Comparison of ENCODE assay signal across 1 cellular context in genomic region chr16:85567101-85567866, GRCh38.
A peak's percentile ranks its signal among the peaks of the same experiment; 100 is the strongest.
TF ChIP-seq lines count a peak whose summit lies in the region.

No MANE protein-coding gene starts in this region.

TF ChIP-seq in K562, 482 proteins besides CTCF, POLR2A, EP300 and RAD21 (continued from another document and continues in another):
- TF ChIP-seq, protein P1, sequence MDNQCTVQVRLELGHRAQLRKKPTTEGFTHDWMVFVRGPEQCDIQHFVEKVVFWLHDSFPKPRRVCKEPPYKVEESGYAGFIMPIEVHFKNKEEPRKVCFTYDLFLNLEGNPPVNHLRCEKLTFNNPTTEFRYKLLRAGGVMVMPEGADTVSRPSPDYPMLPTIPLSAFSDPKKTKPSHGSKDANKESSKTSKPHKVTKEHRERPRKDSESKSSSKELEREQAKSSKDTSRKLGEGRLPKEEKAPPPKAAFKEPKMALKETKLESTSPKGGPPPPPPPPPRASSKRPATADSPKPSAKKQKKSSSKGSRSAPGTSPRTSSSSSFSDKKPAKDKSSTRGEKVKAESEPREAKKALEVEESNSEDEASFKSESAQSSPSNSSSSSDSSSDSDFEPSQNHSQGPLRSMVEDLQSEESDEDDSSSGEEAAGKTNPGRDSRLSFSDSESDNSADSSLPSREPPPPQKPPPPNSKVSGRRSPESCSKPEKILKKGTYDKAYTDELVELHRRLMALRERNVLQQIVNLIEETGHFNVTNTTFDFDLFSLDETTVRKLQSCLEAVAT (IDR thresholded peaks at IDR 0.05), result peak in 1 of 2 experiments; percentile 96; a peak in 2 of 4 replicates
- TF ChIP-seq STAG1 (CRISPR knock-in tag; IDR thresholded peaks at IDR 0.05; ENCODE audit: borderline replicate concordance) (no peak), BRF1 (IDR thresholded peaks at IDR 0.05; ENCODE audit: borderline replicate concordance, extremely low read depth, insufficient read length) (no peak), NFIC (IDR thresholded peaks at IDR 0.05) (no peak), ZFP36 (IDR thresholded peaks at IDR 0.05; ENCODE audit: low read depth, low read length, partially characterized antibody) (peak; percentile 56), ZNF609 (CRISPR knock-in tag; IDR thresholded peaks at IDR 0.05; ENCODE audit: borderline replicate concordance) (no peak), AFF4 (CRISPR knock-in tag; IDR thresholded peaks at IDR 0.05) (no peak), ARID2 (IDR thresholded peaks at IDR 0.05) (no peak; the same call in 1 of the 2 replicates), KDM4B (IDR thresholded peaks at IDR 0.05; ENCODE audit: borderline replicate concordance in 2 of 2, low read depth in 1 of 2) (no peak; a peak in 1 of 4 replicates), HNRNPLL (IDR thresholded peaks at IDR 0.05; ENCODE audit: low read depth, low read length, poor library complexity, severe bottlenecking) (no peak), SRSF3 (IDR thresholded peaks at IDR 0.05; ENCODE audit: insufficient read depth, low read length) (no peak), MAFK (IDR thresholded peaks at IDR 0.05; ENCODE audit: low read length) (no peak), ZNF224 (CRISPR knock-in tag; IDR thresholded peaks at IDR 0.05) (no peak), ZNF347 (CRISPR knock-in tag; IDR thresholded peaks at IDR 0.05; ENCODE audit: low read depth) (no peak), CTCFL (IDR thresholded peaks at IDR 0.05; ENCODE audit: borderline replicate concordance, insufficient read depth, low read depth, low read length, poor library complexity, severe bottlenecking) (peak; percentile 96), MXI1 (IDR thresholded peaks at IDR 0.05; ENCODE audit: low read depth, low read length) (peak; percentile 34; the same call in 1 of the 2 replicates), LCOR (CRISPR knock-in tag; IDR thresholded peaks at IDR 0.05) (no peak)
- TF ChIP-seq, protein P2, sequence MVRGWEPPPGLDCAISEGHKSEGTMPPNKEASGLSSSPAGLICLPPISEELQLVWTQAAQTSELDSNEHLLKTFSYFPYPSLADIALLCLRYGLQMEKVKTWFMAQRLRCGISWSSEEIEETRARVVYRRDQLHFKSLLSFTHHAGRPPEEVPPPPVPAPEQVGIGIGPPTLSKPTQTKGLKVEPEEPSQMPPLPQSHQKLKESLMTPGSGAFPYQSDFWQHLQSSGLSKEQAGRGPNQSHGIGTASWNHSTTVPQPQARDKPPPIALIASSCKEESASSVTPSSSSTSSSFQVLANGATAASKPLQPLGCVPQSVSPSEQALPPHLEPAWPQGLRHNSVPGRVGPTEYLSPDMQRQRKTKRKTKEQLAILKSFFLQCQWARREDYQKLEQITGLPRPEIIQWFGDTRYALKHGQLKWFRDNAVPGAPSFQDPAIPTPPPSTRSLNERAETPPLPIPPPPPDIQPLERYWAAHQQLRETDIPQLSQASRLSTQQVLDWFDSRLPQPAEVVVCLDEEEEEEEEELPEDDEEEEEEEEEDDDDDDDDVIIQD (CRISPR knock-in tag; IDR thresholded peaks at IDR 0.05), result peak; percentile 79; the same call in 1 of the 2 replicates
- TF ChIP-seq, protein P3, sequence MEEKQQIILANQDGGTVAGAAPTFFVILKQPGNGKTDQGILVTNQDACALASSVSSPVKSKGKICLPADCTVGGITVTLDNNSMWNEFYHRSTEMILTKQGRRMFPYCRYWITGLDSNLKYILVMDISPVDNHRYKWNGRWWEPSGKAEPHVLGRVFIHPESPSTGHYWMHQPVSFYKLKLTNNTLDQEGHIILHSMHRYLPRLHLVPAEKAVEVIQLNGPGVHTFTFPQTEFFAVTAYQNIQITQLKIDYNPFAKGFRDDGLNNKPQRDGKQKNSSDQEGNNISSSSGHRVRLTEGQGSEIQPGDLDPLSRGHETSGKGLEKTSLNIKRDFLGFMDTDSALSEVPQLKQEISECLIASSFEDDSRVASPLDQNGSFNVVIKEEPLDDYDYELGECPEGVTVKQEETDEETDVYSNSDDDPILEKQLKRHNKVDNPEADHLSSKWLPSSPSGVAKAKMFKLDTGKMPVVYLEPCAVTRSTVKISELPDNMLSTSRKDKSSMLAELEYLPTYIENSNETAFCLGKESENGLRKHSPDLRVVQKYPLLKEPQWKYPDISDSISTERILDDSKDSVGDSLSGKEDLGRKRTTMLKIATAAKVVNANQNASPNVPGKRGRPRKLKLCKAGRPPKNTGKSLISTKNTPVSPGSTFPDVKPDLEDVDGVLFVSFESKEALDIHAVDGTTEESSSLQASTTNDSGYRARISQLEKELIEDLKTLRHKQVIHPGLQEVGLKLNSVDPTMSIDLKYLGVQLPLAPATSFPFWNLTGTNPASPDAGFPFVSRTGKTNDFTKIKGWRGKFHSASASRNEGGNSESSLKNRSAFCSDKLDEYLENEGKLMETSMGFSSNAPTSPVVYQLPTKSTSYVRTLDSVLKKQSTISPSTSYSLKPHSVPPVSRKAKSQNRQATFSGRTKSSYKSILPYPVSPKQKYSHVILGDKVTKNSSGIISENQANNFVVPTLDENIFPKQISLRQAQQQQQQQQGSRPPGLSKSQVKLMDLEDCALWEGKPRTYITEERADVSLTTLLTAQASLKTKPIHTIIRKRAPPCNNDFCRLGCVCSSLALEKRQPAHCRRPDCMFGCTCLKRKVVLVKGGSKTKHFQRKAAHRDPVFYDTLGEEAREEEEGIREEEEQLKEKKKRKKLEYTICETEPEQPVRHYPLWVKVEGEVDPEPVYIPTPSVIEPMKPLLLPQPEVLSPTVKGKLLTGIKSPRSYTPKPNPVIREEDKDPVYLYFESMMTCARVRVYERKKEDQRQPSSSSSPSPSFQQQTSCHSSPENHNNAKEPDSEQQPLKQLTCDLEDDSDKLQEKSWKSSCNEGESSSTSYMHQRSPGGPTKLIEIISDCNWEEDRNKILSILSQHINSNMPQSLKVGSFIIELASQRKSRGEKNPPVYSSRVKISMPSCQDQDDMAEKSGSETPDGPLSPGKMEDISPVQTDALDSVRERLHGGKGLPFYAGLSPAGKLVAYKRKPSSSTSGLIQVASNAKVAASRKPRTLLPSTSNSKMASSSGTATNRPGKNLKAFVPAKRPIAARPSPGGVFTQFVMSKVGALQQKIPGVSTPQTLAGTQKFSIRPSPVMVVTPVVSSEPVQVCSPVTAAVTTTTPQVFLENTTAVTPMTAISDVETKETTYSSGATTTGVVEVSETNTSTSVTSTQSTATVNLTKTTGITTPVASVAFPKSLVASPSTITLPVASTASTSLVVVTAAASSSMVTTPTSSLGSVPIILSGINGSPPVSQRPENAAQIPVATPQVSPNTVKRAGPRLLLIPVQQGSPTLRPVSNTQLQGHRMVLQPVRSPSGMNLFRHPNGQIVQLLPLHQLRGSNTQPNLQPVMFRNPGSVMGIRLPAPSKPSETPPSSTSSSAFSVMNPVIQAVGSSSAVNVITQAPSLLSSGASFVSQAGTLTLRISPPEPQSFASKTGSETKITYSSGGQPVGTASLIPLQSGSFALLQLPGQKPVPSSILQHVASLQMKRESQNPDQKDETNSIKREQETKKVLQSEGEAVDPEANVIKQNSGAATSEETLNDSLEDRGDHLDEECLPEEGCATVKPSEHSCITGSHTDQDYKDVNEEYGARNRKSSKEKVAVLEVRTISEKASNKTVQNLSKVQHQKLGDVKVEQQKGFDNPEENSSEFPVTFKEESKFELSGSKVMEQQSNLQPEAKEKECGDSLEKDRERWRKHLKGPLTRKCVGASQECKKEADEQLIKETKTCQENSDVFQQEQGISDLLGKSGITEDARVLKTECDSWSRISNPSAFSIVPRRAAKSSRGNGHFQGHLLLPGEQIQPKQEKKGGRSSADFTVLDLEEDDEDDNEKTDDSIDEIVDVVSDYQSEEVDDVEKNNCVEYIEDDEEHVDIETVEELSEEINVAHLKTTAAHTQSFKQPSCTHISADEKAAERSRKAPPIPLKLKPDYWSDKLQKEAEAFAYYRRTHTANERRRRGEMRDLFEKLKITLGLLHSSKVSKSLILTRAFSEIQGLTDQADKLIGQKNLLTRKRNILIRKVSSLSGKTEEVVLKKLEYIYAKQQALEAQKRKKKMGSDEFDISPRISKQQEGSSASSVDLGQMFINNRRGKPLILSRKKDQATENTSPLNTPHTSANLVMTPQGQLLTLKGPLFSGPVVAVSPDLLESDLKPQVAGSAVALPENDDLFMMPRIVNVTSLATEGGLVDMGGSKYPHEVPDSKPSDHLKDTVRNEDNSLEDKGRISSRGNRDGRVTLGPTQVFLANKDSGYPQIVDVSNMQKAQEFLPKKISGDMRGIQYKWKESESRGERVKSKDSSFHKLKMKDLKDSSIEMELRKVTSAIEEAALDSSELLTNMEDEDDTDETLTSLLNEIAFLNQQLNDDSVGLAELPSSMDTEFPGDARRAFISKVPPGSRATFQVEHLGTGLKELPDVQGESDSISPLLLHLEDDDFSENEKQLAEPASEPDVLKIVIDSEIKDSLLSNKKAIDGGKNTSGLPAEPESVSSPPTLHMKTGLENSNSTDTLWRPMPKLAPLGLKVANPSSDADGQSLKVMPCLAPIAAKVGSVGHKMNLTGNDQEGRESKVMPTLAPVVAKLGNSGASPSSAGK (IDR thresholded peaks at IDR 0.05), result no peak
